Comparison of ENCODE assay signal across 20 cellular contexts in the genomic region with DNA sequence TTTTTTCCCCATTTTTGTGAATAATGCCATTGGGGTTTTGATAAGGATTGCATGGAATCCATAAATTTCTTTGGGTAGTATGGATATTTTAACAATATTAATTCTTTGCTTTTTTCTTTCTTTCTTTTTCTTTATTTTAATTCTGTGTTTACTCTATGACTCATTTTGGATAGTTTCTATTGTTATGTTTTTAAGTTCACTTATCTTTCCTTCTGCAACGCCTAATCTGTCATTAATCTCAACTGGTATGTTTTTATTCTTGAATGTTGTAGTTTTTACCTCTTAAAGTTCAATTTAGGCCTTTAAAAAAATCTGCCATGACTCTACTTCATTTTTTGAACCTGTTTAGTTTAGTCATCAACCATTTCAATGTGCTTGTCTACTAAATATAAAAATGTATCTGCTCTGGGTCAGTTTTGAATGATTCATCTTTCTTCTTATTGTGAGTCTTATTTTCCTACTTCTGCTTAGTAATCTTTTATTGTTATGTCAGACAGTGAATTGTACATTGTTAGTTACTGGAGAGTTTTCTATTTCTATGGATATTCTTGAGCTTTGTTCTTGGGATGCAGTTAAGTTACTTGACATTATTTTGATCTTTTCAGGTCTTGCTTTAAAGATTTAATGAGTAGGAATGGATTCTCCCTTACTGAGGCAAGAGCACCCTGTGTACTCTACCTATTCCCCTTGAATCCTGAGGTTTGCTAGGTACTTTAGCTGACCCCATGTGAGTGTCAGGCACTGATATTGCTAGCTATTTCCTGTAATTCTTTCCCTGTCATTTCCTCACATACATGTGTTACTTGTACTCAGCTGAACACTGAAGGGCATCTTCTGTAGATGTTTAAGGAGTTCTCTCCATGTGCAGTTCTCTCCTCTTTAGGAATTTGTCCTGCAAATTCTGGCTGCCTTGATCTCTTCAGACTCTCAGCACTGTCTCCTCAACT.
"Had no signal": no experiment of that assay in that cellular context is flagged by ENCODE, and none has a peak within 500 bp of the region (broad histone marks: within the 10 kb centered on the region; RNA-seq: fewer than 3 reads in every experiment).

No MANE protein-coding gene starts in this region.

- DNase-seq: activated gamma-delta T cell; activated T-cell treated with anti-CD3 and anti-CD28 coated beads, Interleukin-2, amount 50 U/mL, for 24 hours; central memory CD4-positive, alpha-beta T cell; endodermal cell; esophagus squamous epithelium; foreskin melanocyte; head of caudate nucleus; islet precursor cell; mammary epithelial cell; mucosa of descending colon; naive thymus-derived CD8-positive, alpha-beta T cell; nucleus accumbens; psoas muscle; stimulated activated CD4-positive, alpha-beta T cell treated with anti-CD3 and anti-CD28 coated beads, Interleukin-12 subunit alpha, Interleukin-12 subunit beta, amount 100 ng/mL, for 4 hours; stimulated activated naive CD4-positive, alpha-beta T cell; T-helper 2 cell; testis had no signal

- H3K27ac ChIP-seq: ascending aorta, psoas muscle, testis had no signal

- ATAC-seq: left lobe of liver; mucosa of descending colon; naive thymus-derived CD8-positive, alpha-beta T cell; psoas muscle; sciatic nerve had no signal

- H3K36me3 ChIP-seq: ascending aorta, esophagus squamous epithelium had no signal

- H3K9me3 ChIP-seq: testis had no signal

- H3K4me3 ChIP-seq: ascending aorta, esophagus squamous epithelium, mucosa of descending colon, psoas muscle, testis had no signal
